18 cellular contexts compared by ENCODE assay signal in genomic region chr6:138695193-138695592, GRCh38.
DNase-seq lines count a peak whose midpoint lies in the region; ATAC-seq and TF ChIP-seq lines count a peak whose summit lies in the region.
"Had no signal": no experiment of that assay in that cellular context is flagged by ENCODE, and none has a peak within 500 bp of the region (broad histone marks: within the 10 kb centered on the region; RNA-seq: fewer than 3 reads in every experiment).

No MANE protein-coding gene starts in this region.

- peaks cover 23 to 32% of the 10 kb centered on the region in 2 donors for H3K27me3 Mint-ChIP-seq in natural killer cell (ENCODE audit: low read depth in 2 of 2)
- H3K27me3 Mint-ChIP-seq in natural killer cell treated with Interleukin-12 subunit alpha and Interleukin-12 subunit beta and Interleukin-15 and Interleukin-18, amount 100 ng/mL, for 72 hours, result peaks cover 27 to 34% of the 10 kb centered on the region in 2 donors

- DNase-seq in natural killer cell (no peak), dermis blood vessel endothelial cell (peak; percentile 43), iris pigment epithelial cell (ENCODE audit: low read depth) (peak; percentile 45), substantia nigra (lab: John Stamatoyannopoulos, UW) (no peak), globus pallidus (ENCODE audit: low spot score) (no peak), NCI-H446 (lab: John Stamatoyannopoulos, UW) (no peak)
- no peak for DNase-seq in natural killer cell treated with Interleukin-12 subunit alpha and Interleukin-12 subunit beta and Interleukin-15 and Interleukin-18, amount 100 ng/mL, for 72 hours (ENCODE audit: low spot score)
- DNase-seq: AML-193; CD4-positive, CD25-positive, alpha-beta regulatory T cell; DMS79 treated with DMSO at 0.1 percent for 48 hours; MM.1S; NCI-H187 treated with DMSO at 0.1 percent for 48 hours; NCI-H2171; NCI-H82; Peyer's patch; Right ventricle myocardium superior had no signal

- no peak for ATAC-seq in natural killer cell
- ATAC-seq in natural killer cell treated with Interleukin-12 subunit alpha and Interleukin-12 subunit beta and Interleukin-15 and Interleukin-18, amount 100 ng/mL, for 72 hours, result no peak
- no peak for ATAC-seq in HG03196 (IDR thresholded peaks at IDR 0.05; ENCODE audit: unreplicated experiment)

- no peak overlapping the region for H3K27ac Mint-ChIP-seq in natural killer cell
- H3K27ac Mint-ChIP-seq in natural killer cell treated with Interleukin-12 subunit alpha and Interleukin-12 subunit beta and Interleukin-15 and Interleukin-18, amount 100 ng/mL, for 72 hours, result no peak overlapping the region
- H3K27ac Mint-ChIP-seq: CD4-positive, CD25-positive, alpha-beta regulatory T cell had no signal

- H3K27ac ChIP-seq in substantia nigra (ENCODE audit: low read depth, low read length, poor library complexity, severe bottlenecking), result no peak overlapping the region
- H3K27ac ChIP-seq: KMS-11, Peyer's patch had no signal

- no peaks in the 10 kb centered on the region for H3K36me3 Mint-ChIP-seq in natural killer cell
- H3K36me3 Mint-ChIP-seq in natural killer cell treated with Interleukin-12 subunit alpha and Interleukin-12 subunit beta and Interleukin-15 and Interleukin-18, amount 100 ng/mL, for 72 hours, result no peaks in the 10 kb centered on the region
- H3K36me3 Mint-ChIP-seq: CD4-positive, CD25-positive, alpha-beta regulatory T cell had no signal

- H3K4me1 Mint-ChIP-seq in natural killer cell, result peaks cover 7 to 11% of the 10 kb centered on the region in 2 donors
- H3K4me1 Mint-ChIP-seq in natural killer cell treated with Interleukin-12 subunit alpha and Interleukin-12 subunit beta and Interleukin-15 and Interleukin-18, amount 100 ng/mL, for 72 hours (ENCODE audit: low read depth in 2 of 2), result peaks cover 0 to 9% of the 10 kb centered on the region in 2 donors

- no peaks in the 10 kb centered on the region for H3K9me3 Mint-ChIP-seq in natural killer cell
- no peaks in the 10 kb centered on the region for H3K9me3 Mint-ChIP-seq in natural killer cell treated with Interleukin-12 subunit alpha and Interleukin-12 subunit beta and Interleukin-15 and Interleukin-18, amount 100 ng/mL, for 72 hours

- intact Hi-C loops in natural killer cell (cut with micrococcal nuclease), result no loop called here

- H3K4me3 Mint-ChIP-seq in natural killer cell, result peak overlapping the region; percentile 18
- H3K4me3 Mint-ChIP-seq in natural killer cell treated with Interleukin-12 subunit alpha and Interleukin-12 subunit beta and Interleukin-15 and Interleukin-18, amount 100 ng/mL, for 72 hours, result no peak overlapping the region

- no peak for TF ChIP-seq CTCF in natural killer cell (IDR thresholded peaks at IDR 0.05)

Comparison
In these comparisons a context has a peak if more than half of its experiments do, and no peak if none do; other contexts are left out.
1. DNase-seq: peak in dermis blood vessel endothelial cell (single experiment) and iris pigment epithelial cell (single experiment); none in natural killer cell (single experiment), natural killer cell treated with Interleukin-12 subunit alpha and Interleukin-12 subunit beta and Interleukin-15 and Interleukin-18, amount 100 ng/mL, for 72 hours (single experiment), substantia nigra (0 of 49), globus pallidus (single experiment) and NCI-H446 (0 of 2).